In genomic region chr6:151291145-151292055, GRCh38 we compare ENCODE assay signal across 11 cellular contexts. TPM values are rescaled to one million over a fixed set of nuclear protein-coding genes. Genes with fewer than 3 reads are reported as not detected.
DNase-seq lines count a peak whose midpoint lies in the region; ATAC-seq and TF ChIP-seq lines count a peak whose summit lies in the region.
"Had no signal": no experiment of that assay in that cellular context is flagged by ENCODE, and none has a peak within 500 bp of the region (broad histone marks: within the 10 kb centered on the region; RNA-seq: fewer than 3 reads in every experiment).

No MANE protein-coding gene starts in this region.

- H3K9me3 ChIP-seq in liver (ENCODE audit: control insufficient read depth in 4 of 4, low read length in 3 of 4) = no peaks in the 10 kb centered on the region
- H3K9me3 ChIP-seq in right lobe of liver = no peaks in the 10 kb centered on the region
- no peaks in the 10 kb centered on the region for H3K9me3 ChIP-seq in neural progenitor cell (ENCODE audit: low read depth)
- H3K9me3 ChIP-seq in aorta (ENCODE audit: control insufficient read depth, low read length) = no peaks in the 10 kb centered on the region

- peaks cover 10% of the 10 kb centered on the region for H3K79me2 ChIP-seq in neural progenitor cell (ENCODE audit: low read depth)

- peaks cover 2% of the 10 kb centered on the region for H3K27me3 Mint-ChIP-seq in neural progenitor cell (ENCODE audit: insufficient read depth, low read depth)

- ATAC-seq in right lobe of liver (no peak), aorta (ENCODE audit: low FRiP score) (peak; percentile 88), HG03108 (IDR thresholded peaks at IDR 0.05; ENCODE audit: unreplicated experiment) (no peak)

- peaks cover 0 to 2% (median 0%) of the 10 kb centered on the region in 4 donors for H3K27me3 ChIP-seq in liver (ENCODE audit: control insufficient read depth in 4 of 4, insufficient read depth in 4 of 4, low read length in 3 of 4)
- no peaks in the 10 kb centered on the region for H3K27me3 ChIP-seq in right lobe of liver
- H3K27me3 ChIP-seq in neural progenitor cell = no peaks in the 10 kb centered on the region
- H3K27me3 ChIP-seq in aorta (ENCODE audit: control insufficient read depth in 1 of 2, insufficient read depth in 2 of 2, low read length in 1 of 2) = no peaks in the 10 kb centered on the region

- no peak overlapping the region for H3K4me2 ChIP-seq in neural progenitor cell

- WGBS in liver = 67% methylated on average over 11 of the region's 11 CpGs
- 62% methylated on average over 11 of the region's 11 CpGs for WGBS in right lobe of liver (ENCODE audit: insufficient coverage, low coverage, low lambda C conversion rate, missing lambda C conversion rate)
- 11 to 17% methylated on average over 11 of the region's 11 CpGs for WGBS in aorta, 2 donors

- no peak for TF ChIP-seq POLR2A in right lobe of liver (IDR thresholded peaks at IDR 0.05)

- H3K4me1 Mint-ChIP-seq in neural progenitor cell = peaks cover 61% of the 10 kb centered on the region

- TF ChIP-seq RAD21 in liver (IDR thresholded peaks at IDR 0.05) = peak in 1 of 2 donors; percentile 3

- H3K27ac Mint-ChIP-seq in neural progenitor cell = no peak overlapping the region

- TF ChIP-seq CTCF in liver (IDR thresholded peaks at IDR 0.05; ENCODE audit: low read depth, low read length, missing input control) (no peak), right lobe of liver (IDR thresholded peaks at IDR 0.05) (no peak), fibroblast of villous mesenchyme (IDR thresholded peaks at IDR 0.05; ENCODE audit: insufficient read depth, low read depth, low read length) (no peak), neural progenitor cell (IDR thresholded peaks at IDR 0.05) (no peak)

- peaks cover 12% of the 10 kb centered on the region for H4K20me1 ChIP-seq in neural progenitor cell (ENCODE audit: low read depth)

- H3K36me3 Mint-ChIP-seq in neural progenitor cell = peaks cover 12% of the 10 kb centered on the region

- H3K27ac ChIP-seq in liver (ENCODE audit: low read depth in 1 of 2, low read length in 2 of 2) = no peak overlapping the region
- no peak overlapping the region for H3K27ac ChIP-seq in right lobe of liver
- H3K27ac ChIP-seq in neural progenitor cell = no peak overlapping the region
- peak overlapping the region in 1 of 2 donors; percentile 14 for H3K27ac ChIP-seq in aorta (ENCODE audit: low read depth in 1 of 2, low read length in 2 of 2)
- H3K27ac ChIP-seq: SK-N-MC had no signal

- H3K4me3 ChIP-seq in liver (ENCODE audit: low read depth in 1 of 3, low read length in 3 of 3) = no peak overlapping the region
- H3K4me3 ChIP-seq in right lobe of liver = no peak overlapping the region
- H3K4me3 ChIP-seq in fibroblast of villous mesenchyme (ENCODE audit: low read depth, low read length) = no peak overlapping the region
- no peak overlapping the region for H3K4me3 ChIP-seq in neural progenitor cell
- H3K4me3 ChIP-seq in aorta (ENCODE audit: low read length in 2 of 2) = peak overlapping the region in 1 of 2 donors; percentile 18
- H3K4me3 ChIP-seq: SK-N-MC had no signal

- no peak overlapping the region for H2AFZ ChIP-seq in neural progenitor cell (replicated peaks)

- H3F3A ChIP-seq in neural progenitor cell (ENCODE audit: low read depth) = no peaks in the 10 kb centered on the region

- H3K4me3 Mint-ChIP-seq in neural progenitor cell = no peak overlapping the region

- intact Hi-C loops in right lobe of liver (cut with DNase I) = no loop called here
- intact Hi-C loops in aorta (cut with DNase I) = no loop called here

- DNase-seq in right lobe of liver (no peak), fibroblast of villous mesenchyme (ENCODE audit: low read depth) (peak; percentile 95), neural progenitor cell (ENCODE audit: low spot score) (peak; percentile 48), aorta (peak; percentile 63 to 83), HUDEP-2 (lab: John Stamatoyannopoulos, UW; ENCODE audit: unreplicated experiment in 76 of 76) (no peak), NCI-H128 (lab: John Stamatoyannopoulos, UW; ENCODE audit: unreplicated experiment) (no peak)
- DNase-seq: AML-193, NCI-H187 had no signal

- H3K4me1 ChIP-seq in liver (ENCODE audit: control insufficient read depth in 4 of 4, insufficient read depth in 4 of 4, low read length in 3 of 4) (no peaks in the 10 kb centered on the region), right lobe of liver (no peaks in the 10 kb centered on the region), neural progenitor cell (peaks cover 17% of the 10 kb centered on the region), aorta (ENCODE audit: control insufficient read depth in 1 of 2, insufficient read depth in 2 of 2, low read length in 2 of 2) (peaks cover 0 to 3% of the 10 kb centered on the region in 2 donors)

- H3K9ac ChIP-seq in liver (ENCODE audit: low read depth in 1 of 2, low read length in 2 of 2) = no peak overlapping the region
- H3K9ac ChIP-seq in neural progenitor cell = no peak overlapping the region

- no peaks in the 10 kb centered on the region for H3K9me3 Mint-ChIP-seq in neural progenitor cell

- H3K36me3 ChIP-seq in liver (ENCODE audit: control insufficient read depth in 4 of 4, insufficient read depth in 3 of 4, low read depth in 1 of 4, low read length in 3 of 4) (no peaks in the 10 kb centered on the region), right lobe of liver (no peaks in the 10 kb centered on the region), neural progenitor cell (no peaks in the 10 kb centered on the region), aorta (ENCODE audit: control insufficient read depth in 1 of 2, insufficient read depth in 2 of 2, low read length in 1 of 2) (no peaks in the 10 kb centered on the region)

TF ChIP-seq in liver, 16 proteins besides CTCF, POLR2A, EP300 and RAD21:
- TF ChIP-seq JUND (IDR thresholded peaks at IDR 0.05) = no peak
- no peak for TF ChIP-seq GABPA (IDR thresholded peaks at IDR 0.05 in 1 of 2, conservative IDR thresholded peaks at IDR 0.05 in 1 of 2)
- no peak for TF ChIP-seq REST (IDR thresholded peaks at IDR 0.05)
- TF ChIP-seq FOXA2 (IDR thresholded peaks at IDR 0.05) = no peak
- TF ChIP-seq HNF4A (conservative IDR thresholded peaks at IDR 0.05) = no peak
- peak; percentile 32 for TF ChIP-seq SP1 (IDR thresholded peaks at IDR 0.05)
- TF ChIP-seq NR2F2 (IDR thresholded peaks at IDR 0.05) = peak; percentile 14

RNA-seq across cellular contexts. Expression of gene AKAP12, which starts 51.6 kb away (rescaled TPM):
- total RNA-seq in liver (10 to 100 TPM in 1 of 2 donors, 1 to 10 TPM in 1; 8.0 to 14.8 TPM), right lobe of liver (10 to 100 TPM in 5 of 6 experiments, 1 to 10 TPM in 1; 2.1 to 38.4 (median 23.0) TPM), fibroblast of villous mesenchyme (99.5 and 123 TPM in 2 replicates), neural progenitor cell (ENCODE audit: low replicate concordance) (60.8 and 81.3 TPM in 2 replicates), aorta (100 to 1,000 TPM in 1 of 2 donors, 10 to 100 TPM in 1; 77.7 to 101 TPM)
- polyA plus RNA-seq in liver (1 to 10 TPM; 6.7 to 9.2 TPM), aorta (10 to 100 TPM; 19.2 to 69.3 TPM)

Comparison
In these comparisons a context has a peak if more than half of its experiments do, and no peak if none do; other contexts are left out.
1. DNase-seq: peak in fibroblast of villous mesenchyme (single experiment), neural progenitor cell (single experiment) and aorta (2 of 2); none in right lobe of liver (0 of 3), HUDEP-2 (0 of 76) and NCI-H128 (single experiment).